ENCODE assay signal across 9 cellular contexts in the genomic region with DNA sequence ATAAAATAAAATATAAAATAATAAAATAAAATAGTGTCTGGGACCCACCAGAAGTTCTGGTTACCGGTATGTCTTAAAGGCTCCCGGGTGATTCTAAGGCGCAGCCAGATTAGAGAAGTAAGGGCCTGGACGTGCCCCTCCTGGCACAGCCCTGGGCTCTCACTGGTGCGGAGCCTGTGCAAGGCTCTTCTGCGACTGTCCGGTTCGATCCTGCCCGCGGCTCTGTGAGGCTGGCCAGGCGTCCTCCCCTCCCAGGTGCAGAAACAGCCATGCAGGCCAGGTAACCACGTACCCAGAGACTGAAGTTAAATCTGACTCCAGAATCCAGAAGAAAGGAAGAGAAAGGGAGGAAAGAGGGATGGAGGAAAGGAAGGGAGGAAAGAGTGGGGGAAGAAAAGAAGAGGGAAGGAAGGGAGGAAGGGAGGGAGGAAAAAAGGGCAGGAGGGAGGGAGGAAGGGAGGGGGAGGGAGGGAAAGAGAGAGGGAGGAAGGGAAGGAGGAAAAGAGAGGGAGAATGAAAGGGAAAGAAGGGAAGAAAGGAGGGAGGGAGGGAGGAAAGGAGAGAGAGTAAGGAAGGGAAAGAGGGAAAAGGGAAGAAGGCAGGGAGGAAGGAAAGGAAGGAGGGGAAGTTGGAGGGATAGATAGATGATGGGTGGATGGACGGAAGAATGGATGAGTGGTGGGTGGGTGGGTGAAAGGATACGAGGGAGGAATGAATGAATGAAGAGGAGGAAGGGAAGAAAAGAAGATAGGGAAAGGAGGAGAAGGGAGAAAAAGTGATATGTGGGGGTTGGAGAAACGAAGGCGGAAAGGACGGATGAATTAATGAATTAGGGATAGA. TPM values are rescaled to one million over a fixed set of nuclear protein-coding genes. Genes with fewer than 3 reads are reported as not detected.
DNase-seq lines count a peak whose midpoint lies in the region; ATAC-seq and TF ChIP-seq lines count a peak whose summit lies in the region.
"Had no signal": no experiment of that assay in that cellular context is flagged by ENCODE, and none has a peak within 500 bp of the region (broad histone marks: within the 10 kb centered on the region; RNA-seq: fewer than 3 reads in every experiment).

No MANE protein-coding gene starts in this region.

- H3K79me2 ChIP-seq in DND-41 (ENCODE audit: insufficient read depth, low read length) (no peaks in the 10 kb centered on the region), OCI-LY7 (ENCODE audit: insufficient read depth, low read depth, low read length) (no peaks in the 10 kb centered on the region)

- H3K4me2 ChIP-seq in DND-41 (ENCODE audit: insufficient read depth, low read length): peak overlapping the region; percentile 87
- H3K4me2 ChIP-seq in OCI-LY7 (ENCODE audit: low read length): peak overlapping the region; percentile 85; the same call in 1 of the 2 replicates

- H3K4me1 ChIP-seq in DND-41 (ENCODE audit: insufficient read depth, low read length) (peaks cover 16% of the 10 kb centered on the region), OCI-LY7 (ENCODE audit: insufficient read depth, low read length, poor library complexity, severe bottlenecking) (peaks cover 30% of the 10 kb centered on the region), esophagus squamous epithelium (peaks cover 0 to 16% (median 0%) of the 10 kb centered on the region in 3 donors), psoas muscle (no peaks in the 10 kb centered on the region)

- no peak for TF ChIP-seq POLR2A in esophagus squamous epithelium (IDR thresholded peaks at IDR 0.05)

- ATAC-seq in DND-41 (ENCODE audit: insufficient read depth, low read depth): no peak
- no peak for ATAC-seq in psoas muscle
- ATAC-seq in GM21447 (IDR thresholded peaks at IDR 0.05; ENCODE audit: unreplicated experiment): no peak
- no peak for ATAC-seq in HG02763 (IDR thresholded peaks at IDR 0.05; ENCODE audit: unreplicated experiment)

- H3K27ac ChIP-seq in DND-41 (ENCODE audit: low read length): no peak overlapping the region
- H3K27ac ChIP-seq in OCI-LY7 (ENCODE audit: low read depth, low read length, poor library complexity, severe bottlenecking): no peak overlapping the region
- peak overlapping the region in 1 of 4 donors; percentile 15 for H3K27ac ChIP-seq in esophagus squamous epithelium
- H3K27ac ChIP-seq in psoas muscle: peak overlapping the region; percentile 23

- CTCF ChIA-PET in OCI-LY7 (lab: Charles Lee; ENCODE audit: unreplicated experiment): interaction anchor here (0.6 kb wide), 1 partner anchor 60 kb away, joined by 8 read pairs; no protein-coding TSS in a partner anchor

- intact Hi-C loops in OCI-LY7 (cut with micrococcal nuclease; ENCODE audit: unreplicated experiment): no loop called here
- intact Hi-C loops in esophagus squamous epithelium (cut with DNase I): loop anchor here (10.0 kb wide), 1 partner anchor 1264 kb away; no protein-coding TSS in a partner anchor
- intact Hi-C loops in psoas muscle (cut with DNase I): loop anchor here in 1 of 2 donors (10.0 kb wide), 2 partner anchors 1274 to 1874 kb away; no protein-coding TSS in a partner anchor

- H2AFZ ChIP-seq in DND-41 (ENCODE audit: low read depth, low read length): peak overlapping the region; percentile 75
- no peak overlapping the region for H2AFZ ChIP-seq in OCI-LY7 (ENCODE audit: low read length)

- H3K9me2 ChIP-seq in OCI-LY7 (ENCODE audit: insufficient read depth, low read length): no peaks in the 10 kb centered on the region

- BruUV-seq in OCI-LY7 (replicated peaks; lab: Mats Ljungman, UMichigan): no TSS peak

- peak overlapping the region; percentile 44; the same call in 1 of the 2 replicates for H3K9ac ChIP-seq in DND-41 (ENCODE audit: low read depth, low read length)

- H3K4me3 ChIP-seq in DND-41 (ENCODE audit: low read depth in 1 of 2, low read length in 2 of 2) (peak overlapping the region in 1 of 2 experiments; percentile 57; a peak in 2 of 4 replicates), OCI-LY7 (ENCODE audit: low read depth, low read length, poor library complexity, severe bottlenecking) (peak overlapping the region; percentile 62), esophagus squamous epithelium (peak overlapping the region in 3 of 4 donors; percentile 24 to 60 (median 34)), psoas muscle (peak overlapping the region; percentile 36)

- peaks cover 10% of the 10 kb centered on the region for H3K27me3 ChIP-seq in DND-41 (ENCODE audit: insufficient read depth, low read length, poor library complexity)
- peaks cover 0 to 6% (median 0%) of the 10 kb centered on the region in 4 donors for H3K27me3 ChIP-seq in esophagus squamous epithelium
- H3K27me3 ChIP-seq in psoas muscle (ENCODE audit: insufficient read depth in 3 of 3, low read length in 2 of 3): peaks cover 0 to 23% (median 4%) of the 10 kb centered on the region in 3 donors

- POLR2A ChIA-PET in OCI-LY7 (lab: Charles Lee): no interaction called here

- no peak for DNase-seq in DND-41
- DNase-seq in OCI-LY7 (ENCODE audit: low spot score): no peak
- no peak for DNase-seq in esophagus squamous epithelium (lab: John Stamatoyannopoulos, UW)
- no peak for DNase-seq in psoas muscle
- DNase-seq in 8988T: no peak

- TF ChIP-seq CTCF in DND-41 (IDR thresholded peaks at IDR 0.05; ENCODE audit: borderline replicate concordance, extremely low read depth, low read length, poor library complexity, severe bottlenecking) (no peak), OCI-LY7 (conservative IDR thresholded peaks at IDR 0.05; ENCODE audit: low read length) (no peak), esophagus squamous epithelium (IDR thresholded peaks at IDR 0.05) (no peak), psoas muscle (IDR thresholded peaks at IDR 0.05) (no peak)

- H3K36me3 ChIP-seq in DND-41 (ENCODE audit: insufficient read depth, low read length): no peaks in the 10 kb centered on the region
- H3K36me3 ChIP-seq in OCI-LY7 (ENCODE audit: insufficient read depth, low read length): no peaks in the 10 kb centered on the region
- no peaks in the 10 kb centered on the region for H3K36me3 ChIP-seq in esophagus squamous epithelium
- H3K36me3 ChIP-seq in psoas muscle (ENCODE audit: insufficient read depth in 1 of 2, low read depth in 1 of 2): no peaks in the 10 kb centered on the region

- WGBS in esophagus squamous epithelium, 2 donors: 61 to 76% methylated on average over 16 to 17 of the region's 17 CpGs
- 63 to 68% (median 66%) methylated on average over 17 of the region's 17 CpGs for WGBS in psoas muscle, 3 donors

- H4K20me1 ChIP-seq in DND-41 (ENCODE audit: insufficient read depth, low read length): no peaks in the 10 kb centered on the region
- no peaks in the 10 kb centered on the region for H4K20me1 ChIP-seq in OCI-LY7 (ENCODE audit: insufficient read depth, low read length)

- H3K9me3 ChIP-seq in DND-41 (ENCODE audit: insufficient read depth, low read length, severe bottlenecking): no peaks in the 10 kb centered on the region
- no peaks in the 10 kb centered on the region for H3K9me3 ChIP-seq in OCI-LY7 (ENCODE audit: low read length)
- H3K9me3 ChIP-seq in esophagus squamous epithelium: no peaks in the 10 kb centered on the region
- no peaks in the 10 kb centered on the region for H3K9me3 ChIP-seq in psoas muscle

RNA-seq across cellular contexts. Expression of a gene that starts 42.3 kb away (rescaled TPM):
- total RNA-seq in OCI-LY7 (2014; rRNA removed; shearing (Covaris generic)): not detected in 2 replicates
- total RNA-seq in OCI-LY7 (2022) (not detected in 2 replicates), esophagus squamous epithelium (not detected), psoas muscle (not detected)
- polyA plus RNA-seq in psoas muscle: not detected
- total RNA-seq: M059J, SK-MEL-5 had no signal
